12 cellular contexts compared by ENCODE assay signal in genomic region chr12:68971404-68971803, GRCh38. TPM values are rescaled to one million over a fixed set of nuclear protein-coding genes. Genes with fewer than 3 reads are reported as not detected.
A peak's percentile ranks its signal among the peaks of the same experiment; 100 is the strongest.
DNase-seq lines count a peak whose midpoint lies in the region; ATAC-seq and TF ChIP-seq lines count a peak whose summit lies in the region.
"Had no signal": no experiment of that assay in that cellular context is flagged by ENCODE, and none has a peak within 500 bp of the region (broad histone marks: within the 10 kb centered on the region; RNA-seq: fewer than 3 reads in every experiment).

No MANE protein-coding gene starts in this region.

- DNase-seq in ELR (ENCODE audit: low read depth) (peak; percentile 85), PC-3 (peak; percentile 67), fibroblast of gingiva (ENCODE audit: low read depth) (peak; percentile 32), H7 (no peak), NCI-H2227 (lab: John Stamatoyannopoulos, UW; ENCODE audit: unreplicated experiment) (no peak), HT-29 (ENCODE audit: low spot score) (no peak)
- DNase-seq: activated CD8-positive, alpha-beta T cell treated with anti-CD3 and anti-CD28 coated beads for 36 hours; activated naive CD4-positive, alpha-beta T cell treated with anti-CD3 and anti-CD28 coated beads for 36 hours; DND-41; NCI-H187 had no signal

- H3K36me3 ChIP-seq in PC-3 (ENCODE audit: low read depth, low read length): no peaks in the 10 kb centered on the region
- no peaks in the 10 kb centered on the region for H3K36me3 ChIP-seq in skeletal muscle satellite cell (ENCODE audit: insufficient read depth, low read length)
- H3K36me3 ChIP-seq in H7 (replicated peaks; ENCODE audit: control insufficient read depth, insufficient read depth, low read length): no peaks in the 10 kb centered on the region

- no peak for TF ChIP-seq CTCF in PC-3 (conservative IDR thresholded peaks at IDR 0.05; ENCODE audit: low read depth, low read length)

- H2AFZ ChIP-seq in PC-3 (ENCODE audit: low read length): no peak overlapping the region

- H3K9me2 ChIP-seq in PC-3 (replicated peaks; ENCODE audit: low read length): no peaks in the 10 kb centered on the region

- H3K9me3 ChIP-seq in PC-3 (ENCODE audit: low read length) (no peaks in the 10 kb centered on the region), skeletal muscle satellite cell (replicated peaks; ENCODE audit: low read length) (no peaks in the 10 kb centered on the region)

- no peaks in the 10 kb centered on the region for H3K79me2 ChIP-seq in PC-3 (ENCODE audit: low read length)

- no peak overlapping the region for H3K27ac ChIP-seq in PC-3 (ENCODE audit: low read length)
- H3K27ac ChIP-seq: HL-60 had no signal

- H3K4me2 ChIP-seq in PC-3 (ENCODE audit: low read length) (peak overlapping the region; percentile 7; the same call in 1 of the 2 replicates), skeletal muscle satellite cell (ENCODE audit: low read length) (peak overlapping the region; percentile 13)

- H3K4me1 ChIP-seq in PC-3 (ENCODE audit: insufficient read depth, low read length) (peaks cover 15% of the 10 kb centered on the region), skeletal muscle satellite cell (ENCODE audit: control insufficient read depth, insufficient read depth, low read length) (peaks cover 13% of the 10 kb centered on the region)

- intact Hi-C loops in PC-3 (cut with micrococcal nuclease): no loop called here

- ATAC-seq in PC-3: peak; percentile 45
- ATAC-seq: activated CD8-positive, alpha-beta T cell treated with anti-CD3 and anti-CD28 coated beads for 36 hours had no signal

- H3K9ac ChIP-seq in PC-3 (ENCODE audit: low read length) (no peak overlapping the region), skeletal muscle satellite cell (ENCODE audit: low read depth, low read length) (peak overlapping the region; percentile 34)

- H4K20me1 ChIP-seq in PC-3 (ENCODE audit: low read length): no peaks in the 10 kb centered on the region

- CTCF ChIA-PET in PC-3 (lab: Charles Lee): no interaction called here

- H3K4me3 ChIP-seq in PC-3 (ENCODE audit: low read length) (no peak overlapping the region), skeletal muscle satellite cell (ENCODE audit: low read length) (no peak overlapping the region), H7 (ENCODE audit: insufficient read depth, low read depth, low read length) (no peak overlapping the region)

- H3F3A ChIP-seq in PC-3 (ENCODE audit: low read length, unreplicated experiment): no peaks in the 10 kb centered on the region

- no TSS peak for BruUV-seq in PC-3 (replicated peaks; lab: Mats Ljungman, UMichigan)

- POLR2A ChIA-PET in PC-3 (lab: Charles Lee; ENCODE audit: unreplicated experiment): no interaction called here

- H3K27me3 ChIP-seq in PC-3 (ENCODE audit: low read length) (no peaks in the 10 kb centered on the region), skeletal muscle satellite cell (ENCODE audit: control insufficient read depth, insufficient read depth, low read length) (no peaks in the 10 kb centered on the region), H7 (ENCODE audit: control insufficient read depth, insufficient read depth, low read length) (no peaks in the 10 kb centered on the region)

RNA-seq across cellular contexts. Expression of gene CPM, which starts 38.4 kb away (rescaled TPM):
- total RNA-seq in PC-3 (2014; rRNA removed): 3.1 and 5.3 TPM in 2 replicates
- total RNA-seq in skeletal muscle satellite cell (2012; rRNA removed): 11.7 and 13.8 TPM in 2 replicates
- total RNA-seq in H7 (2014; rRNA removed; shearing (Covaris generic)): 0.28 TPM in 1 of 2 replicates, not detected in the other
- total RNA-seq in HT-29 (2014; rRNA removed; shearing (Covaris generic)): 0.34 TPM in 1 of 2 replicates, not detected in the other

Comparison
In these comparisons a context has a peak if more than half of its experiments do, and no peak if none do; other contexts are left out.
1. DNase-seq: peak in ELR (single experiment), PC-3 (single experiment) and fibroblast of gingiva (single experiment); none in H7 (single experiment), NCI-H2227 (single experiment) and HT-29 (single experiment).